In the genomic region with DNA sequence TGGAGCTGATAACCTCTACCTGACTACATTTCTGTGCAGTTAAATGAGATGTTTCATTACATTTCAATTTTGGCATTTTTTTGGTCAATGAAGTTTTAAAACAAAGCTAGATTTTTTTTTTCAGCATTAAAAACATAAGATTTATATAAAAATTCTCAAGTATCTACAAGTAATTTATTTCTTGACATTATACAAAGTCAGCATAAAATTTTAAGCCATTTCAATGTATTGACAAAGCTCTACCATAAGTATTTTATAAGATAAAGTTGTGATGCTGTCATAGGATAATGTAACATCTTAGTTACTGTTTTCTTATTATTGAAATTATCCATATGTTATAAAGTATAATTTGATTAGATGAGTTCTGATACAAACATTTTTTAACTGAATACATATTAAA, we compare ENCODE assay signal across 20 cellular contexts.
DNase-seq lines count a peak whose midpoint lies in the region; ATAC-seq, FAIRE-seq and TF ChIP-seq lines count a peak whose summit lies in the region.
"Had no signal": no experiment of that assay in that cellular context is flagged by ENCODE, and none has a peak within 500 bp of the region (broad histone marks: within the 10 kb centered on the region; RNA-seq: fewer than 3 reads in every experiment).

No MANE protein-coding gene starts in this region.

- TF ChIP-seq EP300 in HepG2 (IDR thresholded peaks at IDR 0.05; ENCODE audit: low read depth in 2 of 2, low read length in 2 of 2) (no peak), HepG2 (CRISPR knock-in tag; IDR thresholded peaks at IDR 0.05; ENCODE audit: borderline replicate concordance) (no peak), SK-N-SH (IDR thresholded peaks at IDR 0.05; ENCODE audit: borderline replicate concordance in 1 of 2, low read depth in 1 of 2, low read length in 1 of 2) (no peak)

- TF ChIP-seq POLR2A in HepG2 (IDR thresholded peaks at IDR 0.05; ENCODE audit: insufficient read depth in 1 of 2, low read depth in 2 of 2, low read length in 2 of 2): no peak
- no peak for TF ChIP-seq POLR2A in right lobe of liver (IDR thresholded peaks at IDR 0.05)

- FAIRE-seq in HepG2 (lab: Jason Lieb, UNC) (no peak), RCC 7860 (lab: Jason Lieb, UNC) (peak; percentile 45), pancreas (lab: Jason Lieb, UNC) (peak; percentile 77)
- FAIRE-seq: GM12891, GM18507 had no signal

- POLR2A ChIA-PET in HepG2 (lab: Yijun Ruan, JAX): no interaction called here
- POLR2A ChIA-PET in SK-N-SH (lab: Yijun Ruan, JAX): no interaction called here

- H3K27me3 ChIP-seq in HepG2 (ENCODE audit: control insufficient read depth in 1 of 2, insufficient read depth in 2 of 2, low read length in 2 of 2) (no peaks in the 10 kb centered on the region), right lobe of liver (no peaks in the 10 kb centered on the region), pancreas (no peaks in the 10 kb centered on the region), SK-N-SH (ENCODE audit: insufficient read depth) (no peaks in the 10 kb centered on the region)

- ATAC-seq in HepG2 (no peak), right lobe of liver (no peak), pancreas (no peak), GM18517 (IDR thresholded peaks at IDR 0.05; ENCODE audit: unreplicated experiment) (no peak)

- in situ Hi-C loops in HepG2 (cut with HindIII; ENCODE audit: extremely low pct_ligation_motif_present, low pct_unique_long_range_greater_than_20kb): no loop called here

- H3K79me2 ChIP-seq in HepG2 (ENCODE audit: insufficient read depth, low read length) (no peaks in the 10 kb centered on the region), SK-N-SH (ENCODE audit: insufficient read depth) (no peaks in the 10 kb centered on the region)

- CTCF ChIA-PET in HepG2 (lab: Yijun Ruan, JAX; ENCODE audit: low intra/inter-chr PET ratio, low total read pairs): no interaction called here
- CTCF ChIA-PET in SK-N-SH (lab: Yijun Ruan, JAX): no interaction called here

- peaks cover 3% of the 10 kb centered on the region for H3F3A ChIP-seq in SK-N-SH (replicated peaks; ENCODE audit: insufficient read depth)

- no peak overlapping the region for H2AFZ ChIP-seq in HepG2 (ENCODE audit: low read length)
- H2AFZ ChIP-seq in SK-N-SH (ENCODE audit: low read depth): no peak overlapping the region

- H4K20me1 ChIP-seq in HepG2 (ENCODE audit: insufficient read depth, low read length) (no peaks in the 10 kb centered on the region), SK-N-SH (ENCODE audit: insufficient read depth) (no peaks in the 10 kb centered on the region)

- DNase-seq in HepG2 (ENCODE audit: low spot score): no peak
- DNase-seq in right lobe of liver: no peak
- no peak for DNase-seq in RCC 7860 (ENCODE audit: low spot score)
- no peak for DNase-seq in pancreas
- DNase-seq in SK-N-SH: no peak
- no peak for DNase-seq in activated T-cell treated with anti-CD3 and anti-CD28 coated beads, Interleukin-2, amount 50 U/mL, for 1 hour
- DNase-seq: C1 segment of cervical spinal cord; Calu3; CD4-positive, alpha-beta memory T cell; COR-L47; DMS53; DMS79 treated with DMSO at 0.1 percent for 48 hours; GF-D8; GOT3; H7; HCEC 1CT had no signal

- H3K4me3 ChIP-seq in HepG2 (replicated peaks in 1 of 3; ENCODE audit: insufficient read depth in 1 of 3, low read depth in 2 of 3, low read length in 3 of 3): no peak overlapping the region
- H3K4me3 ChIP-seq in right lobe of liver: no peak overlapping the region
- H3K4me3 ChIP-seq in pancreas: no peak overlapping the region
- no peak overlapping the region for H3K4me3 ChIP-seq in SK-N-SH (ENCODE audit: low read depth in 2 of 2, low read length in 1 of 2)

- H3K4me1 ChIP-seq in HepG2 (ENCODE audit: insufficient read depth, low read length) (no peaks in the 10 kb centered on the region), right lobe of liver (no peaks in the 10 kb centered on the region), pancreas (no peaks in the 10 kb centered on the region), SK-N-SH (ENCODE audit: control insufficient read depth in 1 of 2, insufficient read depth in 2 of 2, low read depth in 1 of 2, low read length in 1 of 2) (peaks cover 6 to 10% of the 10 kb centered on the region in 2 experiments; a peak in 3 of 4 replicates)

- H3K9ac ChIP-seq in HepG2 (ENCODE audit: insufficient read depth, low read depth, low read length) (no peak overlapping the region), SK-N-SH (no peak overlapping the region)

- no TSS peak for BruUV-seq in HepG2 (replicated peaks; lab: Mats Ljungman, UMichigan)

- H3K9me3 ChIP-seq in HepG2 (ENCODE audit: low read length) (no peaks in the 10 kb centered on the region), right lobe of liver (no peaks in the 10 kb centered on the region), pancreas (no peaks in the 10 kb centered on the region), SK-N-SH (no peaks in the 10 kb centered on the region)

- H3K27ac ChIP-seq in HepG2 (ENCODE audit: extremely low read length, insufficient read depth, low read length): no peak overlapping the region
- no peak overlapping the region for H3K27ac ChIP-seq in right lobe of liver
- H3K27ac ChIP-seq in pancreas: no peak overlapping the region
- H3K27ac ChIP-seq in SK-N-SH (ENCODE audit: low read depth in 2 of 2, low read length in 1 of 2): no peak overlapping the region
- H3K27ac ChIP-seq: 22Rv1 had no signal

- no peak for TF ChIP-seq CTCF in HepG2 (CRISPR knock-in tag; IDR thresholded peaks at IDR 0.05)
- TF ChIP-seq CTCF in right lobe of liver (IDR thresholded peaks at IDR 0.05): no peak
- TF ChIP-seq CTCF in pancreas (IDR thresholded peaks at IDR 0.05): no peak
- no peak for TF ChIP-seq CTCF in SK-N-SH (IDR thresholded peaks at IDR 0.05)

- no peak overlapping the region for H3K4me2 ChIP-seq in HepG2 (ENCODE audit: low read depth, low read length)
- no peak overlapping the region for H3K4me2 ChIP-seq in SK-N-SH

- TF ChIP-seq RAD21 in HepG2 (CRISPR knock-in tag; IDR thresholded peaks at IDR 0.05) (no peak), SK-N-SH (IDR thresholded peaks at IDR 0.05; ENCODE audit: low read length) (no peak)

- H3K36me3 ChIP-seq in HepG2 (replicated peaks in 1 of 2; ENCODE audit: control insufficient read depth in 1 of 2, insufficient read depth in 2 of 2, low read length in 2 of 2): no peaks in the 10 kb centered on the region
- H3K36me3 ChIP-seq in right lobe of liver: no peaks in the 10 kb centered on the region
- no peaks in the 10 kb centered on the region for H3K36me3 ChIP-seq in pancreas
- peaks cover 0 to 18% of the 10 kb centered on the region in 2 experiments for H3K36me3 ChIP-seq in SK-N-SH (replicated peaks in 1 of 2; ENCODE audit: control insufficient read depth in 1 of 2, insufficient read depth in 2 of 2, low read length in 1 of 2)

- no peaks in the 10 kb centered on the region for H3K9me2 ChIP-seq in SK-N-SH

- intact Hi-C loops in HepG2 (cut with micrococcal nuclease; ENCODE audit: unreplicated experiment) (no loop called here), right lobe of liver (cut with DNase I) (no loop called here), pancreas (cut with DNase I) (no loop called here)

TF ChIP-seq in HepG2, 621 proteins besides CTCF, POLR2A, EP300 and RAD21:
- TF ChIP-seq MAFK (conservative IDR thresholded peaks at IDR 0.05 in 1 of 2, IDR thresholded peaks at IDR 0.05 in 1 of 2; ENCODE audit: low read length in 2 of 2) (peak; percentile 62 to 83), MAFF (IDR thresholded peaks at IDR 0.05; ENCODE audit: low read depth, low read length) (peak; percentile 66; the same call in 1 of the 2 replicates), ZSCAN31 (CRISPR knock-in tag; IDR thresholded peaks at IDR 0.05; ENCODE audit: low read depth) (no peak)

TF ChIP-seq in SK-N-SH, 30 proteins besides CTCF, POLR2A, EP300 and RAD21:
- TF ChIP-seq FOXJ3 (CRISPR knock-in tag; IDR thresholded peaks at IDR 0.05): no peak
- no peak for TF ChIP-seq FOXM1 (IDR thresholded peaks at IDR 0.05; ENCODE audit: low read depth)
- no peak for TF ChIP-seq NFIC (IDR thresholded peaks at IDR 0.05; ENCODE audit: borderline replicate concordance)
- no peak for TF ChIP-seq ELF1 (IDR thresholded peaks at IDR 0.05)
- TF ChIP-seq RXRA (IDR thresholded peaks at IDR 0.05; ENCODE audit: borderline replicate concordance, low read depth): no peak
- TF ChIP-seq YY1 (IDR thresholded peaks at IDR 0.05; ENCODE audit: low read depth): no peak
- TF ChIP-seq MEF2A (IDR thresholded peaks at IDR 0.05; ENCODE audit: borderline replicate concordance, low read depth): no peak
